Comparison of ENCODE assay signal across 8 cellular contexts in genomic region chr5:68962632-68963484, GRCh38.
DNase-seq lines count a peak whose midpoint lies in the region; ATAC-seq, FAIRE-seq and TF ChIP-seq lines count a peak whose summit lies in the region.

No MANE protein-coding gene starts in this region.

- peak overlapping the region in 2 of 10 donors; percentile 16 to 43 for H3K27ac ChIP-seq in heart right ventricle
- peak overlapping the region; percentile 12 to 57 for H3K27ac ChIP-seq in prostate gland

- H3K36me3 ChIP-seq in heart right ventricle (no peaks in the 10 kb centered on the region), prostate gland (no peaks in the 10 kb centered on the region)

- no peak for ATAC-seq in activated naive CD8-positive, alpha-beta T cell treated with anti-CD3 and anti-CD28 coated beads, Interleukin-2, amount 50 U/mL, for 24 hours
- ATAC-seq in heart right ventricle = peak; percentile 76 to 96 (median 88)
- ATAC-seq in HG03442 (IDR thresholded peaks at IDR 0.05; ENCODE audit: unreplicated experiment) = no peak

- H3K4me1 ChIP-seq in heart right ventricle = peaks cover 0 to 13% (median 5%) of the 10 kb centered on the region in 9 donors
- no peaks in the 10 kb centered on the region for H3K4me1 ChIP-seq in prostate gland (replicated peaks)

- H3K27ac Mint-ChIP-seq in activated naive CD8-positive, alpha-beta T cell treated with anti-CD3 and anti-CD28 coated beads, Interleukin-2, amount 50 U/mL, for 24 hours = no peak overlapping the region

- no peaks in the 10 kb centered on the region for H3K9me3 ChIP-seq in heart right ventricle
- no peaks in the 10 kb centered on the region for H3K9me3 ChIP-seq in prostate gland

- no peak for FAIRE-seq in GM12891 (lab: Jason Lieb, UNC)

- peak; percentile 3 for DNase-seq in stimulated activated CD4-positive, alpha-beta T cell treated with anti-CD3 and anti-CD28 coated beads, Interleukin-1b, Interleukin-23, amount 100 ng/mL, for 48 hours
- no peak for DNase-seq in stimulated activated CD4-positive, alpha-beta T cell treated with anti-CD3 and anti-CD28 coated beads, Interleukin-4, amount 100 ng/mL, for 1 hour
- DNase-seq in NCI-H2029 (lab: John Stamatoyannopoulos, UW) (peak; percentile 25), heart right ventricle (peak; percentile 46 to 77), prostate gland (ENCODE audit: low spot score) (peak; percentile 68), GM12891 (ENCODE audit: insufficient read length, low spot score) (no peak)
- DNase-seq in activated naive CD8-positive, alpha-beta T cell treated with anti-CD3 and anti-CD28 coated beads, Interleukin-2, amount 50 U/mL, for 24 hours = peak; percentile 16

- no peak overlapping the region for H3K4me3 Mint-ChIP-seq in activated naive CD8-positive, alpha-beta T cell treated with anti-CD3 and anti-CD28 coated beads, Interleukin-2, amount 50 U/mL, for 24 hours

- TF ChIP-seq CTCF in heart right ventricle (IDR thresholded peaks at IDR 0.05) (peak; percentile 58 to 94 (median 84)), prostate gland (IDR thresholded peaks at IDR 0.05) (peak; percentile 77 to 90 (median 86))

- TF ChIP-seq POLR2A in prostate gland (IDR thresholded peaks at IDR 0.05) = no peak
- TF ChIP-seq POLR2A in GM12891 (IDR thresholded peaks at IDR 0.05; ENCODE audit: low read depth, low read length) = no peak

- 37% methylated on average over 18 of the region's 18 CpGs for WGBS in heart right ventricle, 2 donors
- WGBS in prostate gland = 25% methylated on average over 18 of the region's 18 CpGs

- peaks cover 2% of the 10 kb centered on the region for H3K27me3 Mint-ChIP-seq in activated naive CD8-positive, alpha-beta T cell treated with anti-CD3 and anti-CD28 coated beads, Interleukin-2, amount 50 U/mL, for 24 hours

- H3K4me3 ChIP-seq in heart right ventricle (no peak overlapping the region), prostate gland (no peak overlapping the region)

- no peaks in the 10 kb centered on the region for H3K9me3 Mint-ChIP-seq in activated naive CD8-positive, alpha-beta T cell treated with anti-CD3 and anti-CD28 coated beads, Interleukin-2, amount 50 U/mL, for 24 hours

- intact Hi-C loops in heart right ventricle (cut with DNase I) (loop anchor here (1.0 to 10.0 kb wide), 13 partner anchors 486 to 1716 kb away; no protein-coding TSS in a partner anchor), prostate gland (cut with DNase I) (loop anchor here (2.0 to 10.0 kb wide), 2 partner anchors 676 to 1718 kb away; no protein-coding TSS in a partner anchor)

- H3K27me3 ChIP-seq in heart right ventricle = no peaks in the 10 kb centered on the region
- no peaks in the 10 kb centered on the region for H3K27me3 ChIP-seq in prostate gland (replicated peaks; ENCODE audit: insufficient read depth)

- H3K4me1 Mint-ChIP-seq in activated naive CD8-positive, alpha-beta T cell treated with anti-CD3 and anti-CD28 coated beads, Interleukin-2, amount 50 U/mL, for 24 hours = peaks cover 3% of the 10 kb centered on the region

- H3K36me3 Mint-ChIP-seq in activated naive CD8-positive, alpha-beta T cell treated with anti-CD3 and anti-CD28 coated beads, Interleukin-2, amount 50 U/mL, for 24 hours (ENCODE audit: low read depth) = no peaks in the 10 kb centered on the region

TF ChIP-seq in GM12891, 5 proteins besides CTCF, POLR2A, EP300 and RAD21:
- TF ChIP-seq POLR2AphosphoS5 (IDR thresholded peaks at IDR 0.05; ENCODE audit: low read depth, low read length) (no peak), SPI1 (IDR thresholded peaks at IDR 0.05; ENCODE audit: low read depth, low read length) (no peak), TAF1 (IDR thresholded peaks at IDR 0.05; ENCODE audit: low read depth, low read length) (no peak), PAX5 (IDR thresholded peaks at IDR 0.05; ENCODE audit: insufficient read depth, low read length, severe bottlenecking) (no peak), POU2F2 (IDR thresholded peaks at IDR 0.05; ENCODE audit: low read depth, low read length) (no peak)
TF ChIP-seq in GM12891: peak in this region for 0.

Comparison
In these comparisons a context has a peak if more than half of its experiments do, and no peak if none do; other contexts are left out.
1. DNase-seq: peak in stimulated activated CD4-positive, alpha-beta T cell treated with anti-CD3 and anti-CD28 coated beads, Interleukin-1b, Interleukin-23, amount 100 ng/mL, for 48 hours (single experiment), NCI-H2029 (single experiment), activated naive CD8-positive, alpha-beta T cell treated with anti-CD3 and anti-CD28 coated beads, Interleukin-2, amount 50 U/mL, for 24 hours (single experiment), heart right ventricle (2 of 2) and prostate gland (single experiment); none in stimulated activated CD4-positive, alpha-beta T cell treated with anti-CD3 and anti-CD28 coated beads, Interleukin-4, amount 100 ng/mL, for 1 hour (single experiment) and GM12891 (single experiment).
2. ATAC-seq: peak in heart right ventricle (8 of 8); none in activated naive CD8-positive, alpha-beta T cell treated with anti-CD3 and anti-CD28 coated beads, Interleukin-2, amount 50 U/mL, for 24 hours (single experiment) and HG03442 (single experiment).